8 cellular contexts compared by ENCODE assay signal in genomic region chrX:38561951-38562719, GRCh38. TPM values are rescaled to one million over a fixed set of nuclear protein-coding genes. Genes with fewer than 3 reads are reported as not detected.
DNase-seq lines count a peak whose midpoint lies in the region; ATAC-seq and TF ChIP-seq lines count a peak whose summit lies in the region.

No MANE protein-coding gene starts in this region.

- DNase-seq in CD14-positive monocyte (ENCODE audit: low spot score) (no peak), NCI-H128 (lab: John Stamatoyannopoulos, UW; ENCODE audit: unreplicated experiment) (peak; percentile 44), head of caudate nucleus (peak in 41 of 42 donors; percentile 32 to 79 (median 60)), nucleus accumbens (lab: John Stamatoyannopoulos, UW) (peak in 54 of 56 donors; percentile 1 to 73 (median 31)), mesenteric fat pad (ENCODE audit: low spot score) (no peak), epidermal melanocyte (ENCODE audit: insufficient read length, low spot score) (no peak), RPMI8226 (no peak)

- H3K4me1 Mint-ChIP-seq in CD14-positive monocyte: peaks cover 14% of the 10 kb centered on the region
- H3K4me1 Mint-ChIP-seq in activated T-helper 17 cell treated with anti-CD3 and anti-CD28 coated beads, Interleukin-2, amount 50 U/mL, for 72 hours: no peaks in the 10 kb centered on the region

- intact Hi-C loops in CD14-positive monocyte (cut with micrococcal nuclease) (no loop called here), head of caudate nucleus (cut with DNase I) (no loop called here)

- peaks cover 0 to 10% (median 4%) of the 10 kb centered on the region in 7 donors for H3K9me3 Mint-ChIP-seq in CD14-positive monocyte
- H3K9me3 Mint-ChIP-seq in activated T-helper 17 cell treated with anti-CD3 and anti-CD28 coated beads, Interleukin-2, amount 50 U/mL, for 72 hours: no peaks in the 10 kb centered on the region

- H3K36me3 Mint-ChIP-seq in CD14-positive monocyte: no peaks in the 10 kb centered on the region
- H3K36me3 Mint-ChIP-seq in activated T-helper 17 cell treated with anti-CD3 and anti-CD28 coated beads, Interleukin-2, amount 50 U/mL, for 72 hours (ENCODE audit: low read depth): no peaks in the 10 kb centered on the region

- peaks cover 9 to 25% (median 14%) of the 10 kb centered on the region in 3 donors for H3K27me3 Mint-ChIP-seq in CD14-positive monocyte (ENCODE audit: low read depth in 3 of 3)
- H3K27me3 Mint-ChIP-seq in activated T-helper 17 cell treated with anti-CD3 and anti-CD28 coated beads, Interleukin-2, amount 50 U/mL, for 72 hours: no peaks in the 10 kb centered on the region

- ATAC-seq in activated T-helper 17 cell treated with anti-CD3 and anti-CD28 coated beads, Interleukin-2, amount 50 U/mL, for 72 hours (replicated peaks): peak; percentile 5

- no peak for TF ChIP-seq CTCF in CD14-positive monocyte (IDR thresholded peaks at IDR 0.05)

- peak overlapping the region; percentile 80 to 92 for H3K4me3 Mint-ChIP-seq in CD14-positive monocyte
- peak overlapping the region; percentile 79 for H3K4me3 Mint-ChIP-seq in activated T-helper 17 cell treated with anti-CD3 and anti-CD28 coated beads, Interleukin-2, amount 50 U/mL, for 72 hours

- H3K27ac Mint-ChIP-seq in CD14-positive monocyte: no peak overlapping the region
- no peak overlapping the region for H3K27ac Mint-ChIP-seq in activated T-helper 17 cell treated with anti-CD3 and anti-CD28 coated beads, Interleukin-2, amount 50 U/mL, for 72 hours

RNA-seq across cellular contexts. Expression of gene TSPAN7, which starts 0.8 kb away (rescaled TPM):
- polyA plus RNA-seq in CD14-positive monocyte: not detected
- total RNA-seq in activated T-helper 17 cell treated with anti-CD3 and anti-CD28 coated beads, Interleukin-2, amount 50 U/mL, for 72 hours: 1 to 10 TPM in 1 of 2 donors, under 1 TPM in 1; 0.78 to 1.2 TPM
- total RNA-seq in mesenteric fat pad: 32.0 TPM

Comparison
In these comparisons a context has a peak if more than half of its experiments do, and no peak if none do; other contexts are left out.
1. DNase-seq: peak in NCI-H128 (single experiment), head of caudate nucleus (41 of 42) and nucleus accumbens (54 of 56); none in CD14-positive monocyte (single experiment), mesenteric fat pad (single experiment), epidermal melanocyte (single experiment) and RPMI8226 (single experiment).
2. RNA of gene TSPAN7, which starts 0.8 kb away (total RNA-seq): 32.0 TPM in mesenteric fat pad (single experiment); 0.78 to 1.2 TPM in activated T-helper 17 cell treated with anti-CD3 and anti-CD28 coated beads, Interleukin-2, amount 50 U/mL, for 72 hours; every median in the first group is over 10 times any median in the second.